Comparison of ENCODE assay signal across 8 cellular contexts in genomic region chr17:51764387-51764971, GRCh38.
DNase-seq lines count a peak whose midpoint lies in the region; ATAC-seq, FAIRE-seq and TF ChIP-seq lines count a peak whose summit lies in the region.

No MANE protein-coding gene starts in this region.

- H3K14ac ChIP-seq in neuronal stem cell (ENCODE audit: low read length): no peak overlapping the region

- H3K18ac ChIP-seq in neuronal stem cell (ENCODE audit: low read length): no peak overlapping the region

- H2BK5ac ChIP-seq in neuronal stem cell (ENCODE audit: low read length): no peak overlapping the region

- no peak overlapping the region for H2AFZ ChIP-seq in neuronal stem cell (ENCODE audit: low read length)

- H3K79me1 ChIP-seq in neuronal stem cell (ENCODE audit: low read depth, low read length): no peaks in the 10 kb centered on the region

- H3K23ac ChIP-seq in neuronal stem cell (ENCODE audit: low read depth, low read length, poor library complexity): no peak overlapping the region

- intact Hi-C loops in uterus (cut with DNase I; ENCODE audit: low total_unique reads): no loop called here

- TF ChIP-seq POLR2A in uterus (IDR thresholded peaks at IDR 0.05): no peak

- no peak overlapping the region for H4K91ac ChIP-seq in neuronal stem cell (ENCODE audit: low read depth, low read length, poor library complexity)

- H3K36me3 ChIP-seq in NT2/D1 (ENCODE audit: insufficient read depth, insufficient read length, low read length): no peaks in the 10 kb centered on the region
- H3K36me3 ChIP-seq in neuronal stem cell (replicated peaks in 1 of 2; ENCODE audit: control insufficient read depth in 2 of 2, insufficient read depth in 2 of 2, low read length in 2 of 2): no peaks in the 10 kb centered on the region
- H3K36me3 ChIP-seq in uterus: no peaks in the 10 kb centered on the region

- H3K4me1 ChIP-seq in NT2/D1 (ENCODE audit: insufficient read depth, insufficient read length) (no peaks in the 10 kb centered on the region), neuronal stem cell (ENCODE audit: control insufficient read depth in 2 of 2, insufficient read depth in 1 of 2, low read depth in 1 of 2, low read length in 2 of 2) (no peaks in the 10 kb centered on the region), uterus (no peaks in the 10 kb centered on the region)

- H4K8ac ChIP-seq in neuronal stem cell (ENCODE audit: low read depth, low read length): no peak overlapping the region

- no peak overlapping the region for H3K4me3 ChIP-seq in NT2/D1 (ENCODE audit: insufficient read length, low read depth)
- no peak overlapping the region for H3K4me3 ChIP-seq in fibroblast of pulmonary artery (replicated peaks; ENCODE audit: low read depth, low read length)
- no peak overlapping the region for H3K4me3 ChIP-seq in neuronal stem cell (ENCODE audit: low read length in 2 of 2)
- H3K4me3 ChIP-seq in uterus: no peak overlapping the region

- H3K4ac ChIP-seq in neuronal stem cell (ENCODE audit: low read length): no peak overlapping the region

- FAIRE-seq in HTR-8/SVneo (lab: Jason Lieb, UNC): peak; percentile 82

- no peak overlapping the region for H3K9ac ChIP-seq in NT2/D1 (ENCODE audit: insufficient read length, low read depth)
- no peak overlapping the region for H3K9ac ChIP-seq in neuronal stem cell (ENCODE audit: low read depth, low read length, poor library complexity)

- no peak overlapping the region for H2BK12ac ChIP-seq in neuronal stem cell (ENCODE audit: low read length)

- WGBS in neuronal stem cell (ENCODE audit: extremely low coverage in 2 of 2, insufficient read length in 2 of 2, insufficient replicate concordance in 1 of 2), 2 donors: no CpG with 5 or more reads among the region's 4 CpGs

- DNase-seq in ELF-1 (ENCODE audit: low read depth, low spot score) (peak; percentile 69), HTR-8/SVneo (ENCODE audit: insufficient read length, low spot score) (peak; percentile 66), NT2/D1 (ENCODE audit: low read depth, low spot score) (peak; percentile 63), activated T-cell treated with anti-CD3 and anti-CD28 coated beads for 24 hours (ENCODE audit: low read depth) (peak; percentile 35), fibroblast of pulmonary artery (ENCODE audit: low read depth) (peak; percentile 75), neuronal stem cell (ENCODE audit: low spot score) (peak; percentile 78), uterus (peak in 1 of 2 donors; percentile 13)

- ATAC-seq in GM21529 (IDR thresholded peaks at IDR 0.05; ENCODE audit: unreplicated experiment): peak; percentile 98

- peak; percentile 91 for TF ChIP-seq CTCF in fibroblast of pulmonary artery (IDR thresholded peaks at IDR 0.05; ENCODE audit: low read length, missing control alignments)
- peak; percentile 49 to 70 (median 64) for TF ChIP-seq CTCF in uterus (IDR thresholded peaks at IDR 0.05)

- H3K9me3 ChIP-seq in NT2/D1 (ENCODE audit: insufficient read depth, low read length) (no peaks in the 10 kb centered on the region), neuronal stem cell (replicated peaks in 1 of 2; ENCODE audit: control insufficient read depth in 2 of 2, insufficient read depth in 1 of 2, low read depth in 1 of 2, low read length in 2 of 2) (no peaks in the 10 kb centered on the region), uterus (no peaks in the 10 kb centered on the region)

- H2BK15ac ChIP-seq in neuronal stem cell (ENCODE audit: low read length): no peak overlapping the region

- H3K27me3 ChIP-seq in NT2/D1 (ENCODE audit: insufficient read depth, insufficient read length): no peaks in the 10 kb centered on the region
- no peaks in the 10 kb centered on the region for H3K27me3 ChIP-seq in neuronal stem cell (ENCODE audit: control insufficient read depth in 3 of 3, insufficient read depth in 3 of 3, low read depth in 1 of 3, low read length in 3 of 3)
- no peaks in the 10 kb centered on the region for H3K27me3 ChIP-seq in uterus

- H2AK5ac ChIP-seq in neuronal stem cell (ENCODE audit: low read depth, low read length): no peak overlapping the region

- no peak overlapping the region for H3K4me2 ChIP-seq in neuronal stem cell (ENCODE audit: insufficient read depth, low read length, poor library complexity, severe bottlenecking)

- H3K27ac ChIP-seq in neuronal stem cell (replicated peaks; ENCODE audit: low read length) (no peak overlapping the region), uterus (no peak overlapping the region)

- no peak overlapping the region for H2BK120ac ChIP-seq in neuronal stem cell (ENCODE audit: low read depth, low read length)
